Comparison of ENCODE assay signal across 13 cellular contexts in the genomic region with DNA sequence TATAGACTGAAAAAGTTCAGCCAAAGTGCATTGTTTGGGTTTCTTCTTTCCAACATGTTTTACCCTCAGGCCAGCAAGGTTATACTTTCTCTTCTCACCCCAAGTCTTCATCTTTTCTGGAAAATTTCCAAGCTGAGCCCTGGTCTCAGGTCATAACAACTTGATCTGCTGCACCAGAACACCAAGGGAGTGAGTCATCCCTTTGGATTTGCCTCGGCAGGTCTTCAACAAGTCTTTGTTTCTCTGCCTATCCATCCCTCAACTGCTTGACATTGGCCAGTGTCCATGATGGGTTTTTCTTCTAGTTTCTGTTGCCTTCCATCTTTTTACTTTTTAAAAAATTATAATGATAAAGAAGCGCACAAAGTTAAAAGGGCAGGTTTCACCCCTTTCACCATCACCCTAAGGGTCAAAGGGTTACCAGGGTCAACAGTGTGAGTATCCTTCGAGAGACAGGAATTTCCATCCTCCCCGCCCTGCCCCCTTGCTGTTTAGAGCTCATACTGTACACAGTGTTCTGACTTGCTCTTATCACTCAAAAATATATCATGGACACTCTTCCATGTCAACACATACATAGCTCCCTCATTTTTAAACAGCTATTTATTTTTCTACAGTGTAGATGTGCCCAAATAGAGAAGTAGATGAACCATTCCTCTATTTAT. TPM values are rescaled to one million over a fixed set of nuclear protein-coding genes. Genes with fewer than 3 reads are reported as not detected.
DNase-seq lines count a peak whose midpoint lies in the region; TF ChIP-seq lines count a peak whose summit lies in the region.
"Had no signal": no experiment of that assay in that cellular context is flagged by ENCODE, and none has a peak within 500 bp of the region (broad histone marks: within the 10 kb centered on the region; RNA-seq: fewer than 3 reads in every experiment).

No MANE protein-coding gene starts in this region.

- no peaks in the 10 kb centered on the region for H3K27me3 Mint-ChIP-seq in MCF 10A (ENCODE audit: insufficient read depth, unreplicated experiment)

- peak overlapping the region; percentile 11 for H3K27ac Mint-ChIP-seq in MCF 10A (ENCODE audit: low read depth, unreplicated experiment)
- H3K27ac Mint-ChIP-seq: naive thymus-derived CD4-positive, alpha-beta T cell had no signal

- CTCF ChIA-PET in MCF 10A (lab: Yijun Ruan, JAX), result interaction anchor here (0.6 to 2.3 kb wide), 11 partner anchors 9 to 660 kb away, joined by 3 to 9 read pairs (median 4); no protein-coding TSS in a partner anchor

- peaks cover 40% of the 10 kb centered on the region for H3K4me1 Mint-ChIP-seq in MCF 10A (ENCODE audit: insufficient read depth, unreplicated experiment)

- DNase-seq in Caki2 (ENCODE audit: low read depth), result peak; percentile 52
- peak; percentile 67 for DNase-seq in HT-29 (ENCODE audit: low spot score)
- DNase-seq in MCF 10A (ENCODE audit: unreplicated experiment), result peak; percentile 98
- peak; percentile 47 for DNase-seq in kidney glomerular epithelial cell (lab: John Stamatoyannopoulos, UW)
- no peak for DNase-seq in BE2C
- DNase-seq in RKO (ENCODE audit: low spot score), result no peak
- no peak for DNase-seq in medulla oblongata (ENCODE audit: extremely low spot score)
- no peak for DNase-seq in NCI-H1048 (lab: John Stamatoyannopoulos, UW)
- DNase-seq: activated T-cell treated with anti-CD3 and anti-CD28 coated beads, Interleukin-2, amount 50 U/mL, for 48 hours; C1 segment of cervical spinal cord; naive thymus-derived CD4-positive, alpha-beta T cell; stomach had no signal

- no peaks in the 10 kb centered on the region for H3K9me3 Mint-ChIP-seq in MCF 10A (ENCODE audit: unreplicated experiment)
- H3K9me3 Mint-ChIP-seq: naive thymus-derived CD4-positive, alpha-beta T cell had no signal

- in situ Hi-C loops in Caki2 (cut with HindIII; ENCODE audit: low pct_unique_long_range_greater_than_20kb, low sequenced_read_pairs), result loop anchor here (25.0 kb wide), 1 partner anchor 187 kb away; no protein-coding TSS in a partner anchor

- intact Hi-C loops in MCF 10A (cut with micrococcal nuclease), result no loop called here

- H3K36me3 ChIP-seq in BE2C, result no peaks in the 10 kb centered on the region
- H3K36me3 ChIP-seq: stomach had no signal

- H3K4me1 ChIP-seq in BE2C, result no peaks in the 10 kb centered on the region; the same call in none of the 2 replicates

- H3K4me3 ChIP-seq in BE2C (ENCODE audit: low read depth, low read length), result no peak overlapping the region
- H3K4me3 ChIP-seq: GM12878, stomach had no signal

- H3K36me3 Mint-ChIP-seq in MCF 10A (ENCODE audit: insufficient read depth, unreplicated experiment), result no peaks in the 10 kb centered on the region
- H3K36me3 Mint-ChIP-seq: naive thymus-derived CD4-positive, alpha-beta T cell had no signal

- H3K27me3 ChIP-seq in BE2C, result no peaks in the 10 kb centered on the region
- H3K27me3 ChIP-seq: stomach had no signal

- H3K9me3 ChIP-seq in BE2C, result no peaks in the 10 kb centered on the region
- H3K9me3 ChIP-seq: stomach had no signal

- H3K4me3 Mint-ChIP-seq in MCF 10A (ENCODE audit: unreplicated experiment), result peak overlapping the region; percentile 10
- H3K4me3 Mint-ChIP-seq: naive thymus-derived CD4-positive, alpha-beta T cell had no signal

- TSS peak; percentile 76 for BruUV-seq in MCF 10A (replicated peaks; lab: Mats Ljungman, UMichigan)

- POLR2A ChIA-PET in MCF 10A (lab: Yijun Ruan, JAX), result interaction anchor here (0.6 to 3.5 kb wide), 24 partner anchors 8 to 352 kb away, joined by 3 to 31 read pairs (median 4); a partner anchor contains a TSS

- TF ChIP-seq CTCF in MCF 10A (IDR thresholded peaks at IDR 0.05; ENCODE audit: unreplicated experiment) (no peak), BE2C (IDR thresholded peaks at IDR 0.05; ENCODE audit: low read depth, low read length) (no peak)

RNA-seq across cellular contexts. Expression of a gene that starts 5.7 kb away (rescaled TPM):
- 11.9 and 34.6 TPM in 2 replicates for total RNA-seq in Caki2 (2014; rRNA removed; shearing (Covaris generic); ENCODE audit: low replicate concordance)
- 60.5 and 64.0 TPM in 2 replicates for total RNA-seq in HT-29 (2014; rRNA removed; shearing (Covaris generic))
- total RNA-seq in MCF 10A (2022), result 67.5 and 68.3 TPM in 2 replicates
- 20.6 TPM for polyA plus RNA-seq in BE2C (2012; ENCODE audit: insufficient read depth, insufficient read length, low read depth)

Comparison
In these comparisons a context has a peak if more than half of its experiments do, and no peak if none do; other contexts are left out.
1. DNase-seq: peak in Caki2 (single experiment), HT-29 (single experiment), MCF 10A (single experiment) and kidney glomerular epithelial cell (single experiment); none in BE2C (single experiment), RKO (single experiment), medulla oblongata (single experiment) and NCI-H1048 (single experiment).